Comparison of ENCODE assay signal across 15 cellular contexts in genomic region chr11:14826580-14826979, GRCh38.
DNase-seq lines count a peak whose midpoint lies in the region; ATAC-seq and TF ChIP-seq lines count a peak whose summit lies in the region.
"Had no signal": no experiment of that assay in that cellular context is flagged by ENCODE, and none has a peak within 500 bp of the region (broad histone marks: within the 10 kb centered on the region; RNA-seq: fewer than 3 reads in every experiment).

No MANE protein-coding gene starts in this region.

- H2AFZ ChIP-seq in OCI-LY3 (ENCODE audit: low read depth, low read length): no peak overlapping the region

- TF ChIP-seq CTCF in OCI-LY3 (IDR thresholded peaks at IDR 0.05; ENCODE audit: low read depth, low read length) (no peak), esophagus muscularis mucosa (IDR thresholded peaks at IDR 0.05) (no peak)

- no peaks in the 10 kb centered on the region for H4K20me1 ChIP-seq in OCI-LY3 (ENCODE audit: insufficient read depth, low read length)

- 95% methylated on average over 2 of the region's 2 CpGs for WGBS in esophagus muscularis mucosa

- peak overlapping the region; percentile 42 for H3K27ac Mint-ChIP-seq in activated CD8-positive, alpha-beta memory T cell treated with anti-CD3 and anti-CD28 coated beads, Interleukin-2, amount 10 ng/mL, durations not matched to agents 7 days and 5 days
- H3K27ac Mint-ChIP-seq in CD4-positive, CD25-positive, alpha-beta regulatory T cell: peak overlapping the region in 2 of 3 donors; percentile 37 to 45
- H3K27ac Mint-ChIP-seq in activated T-helper 2 cell treated with anti-CD3 and anti-CD28 coated beads, Interferon-gamma antibody, Interleukin-2, Interleukin-4, amounts not matched to agents 10 μg/mL and 5 μg/mL and 100 μg/mL, durations not matched to agents 14 hours and 24 hours and 36 hours: peak overlapping the region; percentile 58
- H3K27ac Mint-ChIP-seq: HFFc6 had no signal

- peaks cover 0 to 3% of the 10 kb centered on the region in 2 experiments for H3K9me3 ChIP-seq in CD4-positive, CD25-positive, alpha-beta regulatory T cell (ENCODE audit: control insufficient read depth in 2 of 2, low read length in 2 of 2)
- H3K9me3 ChIP-seq in OCI-LY3 (ENCODE audit: insufficient read depth, low read length) (no peaks in the 10 kb centered on the region), esophagus muscularis mucosa (no peaks in the 10 kb centered on the region)
- H3K9me3 ChIP-seq: BE2C had no signal

- no peak overlapping the region for H3K9ac ChIP-seq in OCI-LY3 (ENCODE audit: low read length)

- no peaks in the 10 kb centered on the region for H3K4me1 ChIP-seq in CD4-positive, CD25-positive, alpha-beta regulatory T cell (ENCODE audit: control insufficient read depth, insufficient read depth, low read length, poor library complexity, severe bottlenecking)
- H3K4me1 ChIP-seq in OCI-LY3 (ENCODE audit: low read length): peaks cover 15% of the 10 kb centered on the region
- no peaks in the 10 kb centered on the region for H3K4me1 ChIP-seq in esophagus muscularis mucosa
- H3K4me1 ChIP-seq: BE2C had no signal

- no peak for TF ChIP-seq POLR2A in esophagus muscularis mucosa (IDR thresholded peaks at IDR 0.05; ENCODE audit: low read depth)

- no peaks in the 10 kb centered on the region for H3K27me3 ChIP-seq in CD4-positive, CD25-positive, alpha-beta regulatory T cell (ENCODE audit: control insufficient read depth, insufficient read depth, low read length)
- H3K27me3 ChIP-seq in OCI-LY3 (ENCODE audit: low read depth, low read length) (no peaks in the 10 kb centered on the region), esophagus muscularis mucosa (no peaks in the 10 kb centered on the region)
- H3K27me3 ChIP-seq: BE2C had no signal

- peaks cover 22% of the 10 kb centered on the region for H3K9me3 Mint-ChIP-seq in activated CD8-positive, alpha-beta memory T cell treated with anti-CD3 and anti-CD28 coated beads, Interleukin-2, amount 10 ng/mL, durations not matched to agents 7 days and 5 days (ENCODE audit: low read depth)
- peaks cover 0 to 32% (median 8%) of the 10 kb centered on the region in 7 donors for H3K9me3 Mint-ChIP-seq in CD4-positive, CD25-positive, alpha-beta regulatory T cell
- H3K9me3 Mint-ChIP-seq in activated T-helper 2 cell treated with anti-CD3 and anti-CD28 coated beads, Interferon-gamma antibody, Interleukin-2, Interleukin-4, amounts not matched to agents 10 μg/mL and 5 μg/mL and 100 μg/mL, durations not matched to agents 14 hours and 24 hours and 36 hours: peaks cover 64% of the 10 kb centered on the region

- H3K4me3 ChIP-seq in CD4-positive, CD25-positive, alpha-beta regulatory T cell (ENCODE audit: low read depth, low read length): no peak overlapping the region
- H3K4me3 ChIP-seq in OCI-LY3 (ENCODE audit: low read length): no peak overlapping the region; the same call in 1 of the 2 replicates
- no peak overlapping the region for H3K4me3 ChIP-seq in esophagus muscularis mucosa

- peaks cover 75% of the 10 kb centered on the region for H3K36me3 Mint-ChIP-seq in activated CD8-positive, alpha-beta memory T cell treated with anti-CD3 and anti-CD28 coated beads, Interleukin-2, amount 10 ng/mL, durations not matched to agents 7 days and 5 days
- H3K36me3 Mint-ChIP-seq in CD4-positive, CD25-positive, alpha-beta regulatory T cell: peaks cover 53% of the 10 kb centered on the region
- peaks cover 81% of the 10 kb centered on the region for H3K36me3 Mint-ChIP-seq in activated T-helper 2 cell treated with anti-CD3 and anti-CD28 coated beads, Interferon-gamma antibody, Interleukin-2, Interleukin-4, amounts not matched to agents 10 μg/mL and 5 μg/mL and 100 μg/mL, durations not matched to agents 14 hours and 24 hours and 36 hours (ENCODE audit: low read depth)

- no peak overlapping the region for H3K27ac ChIP-seq in CD4-positive, CD25-positive, alpha-beta regulatory T cell (ENCODE audit: insufficient read depth, low read length, poor library complexity, severe bottlenecking)
- H3K27ac ChIP-seq in OCI-LY3 (ENCODE audit: low read length) (no peak overlapping the region), esophagus muscularis mucosa (replicated peaks in 1 of 4) (no peak overlapping the region)
- H3K27ac ChIP-seq: C4-2B had no signal

- no peak for DNase-seq in activated CD8-positive, alpha-beta memory T cell treated with anti-CD3 and anti-CD28 coated beads, Interleukin-2, amount 10 ng/mL, durations not matched to agents 7 days and 5 days
- DNase-seq in activated CD8-positive, alpha-beta memory T cell treated with anti-CD3 and anti-CD28 coated beads for 24 hours: no peak
- no peak for DNase-seq in CD4-positive, CD25-positive, alpha-beta regulatory T cell
- DNase-seq in activated T-helper 2 cell treated with anti-CD3 and anti-CD28 coated beads, Interferon-gamma antibody, Interleukin-2, Interleukin-4, amounts not matched to agents 10 μg/mL and 5 μg/mL and 100 μg/mL, durations not matched to agents 14 hours and 24 hours and 36 hours (ENCODE audit: low spot score): no peak
- DNase-seq in iPS-NIHi7 (ENCODE audit: extremely low spot score) (no peak), esophagus muscularis mucosa (ENCODE audit: extremely low spot score) (no peak)
- DNase-seq: BE2C, DMS53, GF-D8, HCEC 1CT, HFFc6 had no signal

- intact Hi-C loops in activated T-helper 2 cell treated with anti-CD3 and anti-CD28 coated beads, Interferon-gamma antibody, Interleukin-2, Interleukin-4, amounts not matched to agents 10 μg/mL and 5 μg/mL and 100 μg/mL, durations not matched to agents 14 hours and 24 hours and 36 hours (cut with micrococcal nuclease): no loop called here
- intact Hi-C loops in esophagus muscularis mucosa (cut with DNase I): no loop called here

- H3K4me1 Mint-ChIP-seq in activated CD8-positive, alpha-beta memory T cell treated with anti-CD3 and anti-CD28 coated beads, Interleukin-2, amount 10 ng/mL, durations not matched to agents 7 days and 5 days: peaks cover 23% of the 10 kb centered on the region
- H3K4me1 Mint-ChIP-seq in CD4-positive, CD25-positive, alpha-beta regulatory T cell: peaks cover 0 to 8% (median 4%) of the 10 kb centered on the region in 4 donors
- peaks cover 13% of the 10 kb centered on the region for H3K4me1 Mint-ChIP-seq in activated T-helper 2 cell treated with anti-CD3 and anti-CD28 coated beads, Interferon-gamma antibody, Interleukin-2, Interleukin-4, amounts not matched to agents 10 μg/mL and 5 μg/mL and 100 μg/mL, durations not matched to agents 14 hours and 24 hours and 36 hours (ENCODE audit: low read depth)

- H3K27me3 Mint-ChIP-seq in activated CD8-positive, alpha-beta memory T cell treated with anti-CD3 and anti-CD28 coated beads, Interleukin-2, amount 10 ng/mL, durations not matched to agents 7 days and 5 days: no peaks in the 10 kb centered on the region
- H3K27me3 Mint-ChIP-seq in CD4-positive, CD25-positive, alpha-beta regulatory T cell: no peaks in the 10 kb centered on the region
- H3K27me3 Mint-ChIP-seq in activated T-helper 2 cell treated with anti-CD3 and anti-CD28 coated beads, Interferon-gamma antibody, Interleukin-2, Interleukin-4, amounts not matched to agents 10 μg/mL and 5 μg/mL and 100 μg/mL, durations not matched to agents 14 hours and 24 hours and 36 hours (ENCODE audit: low read depth): no peaks in the 10 kb centered on the region

- no peak overlapping the region for H3K4me3 Mint-ChIP-seq in activated CD8-positive, alpha-beta memory T cell treated with anti-CD3 and anti-CD28 coated beads, Interleukin-2, amount 10 ng/mL, durations not matched to agents 7 days and 5 days
- H3K4me3 Mint-ChIP-seq in CD4-positive, CD25-positive, alpha-beta regulatory T cell: no peak overlapping the region
- H3K4me3 Mint-ChIP-seq in activated T-helper 2 cell treated with anti-CD3 and anti-CD28 coated beads, Interferon-gamma antibody, Interleukin-2, Interleukin-4, amounts not matched to agents 10 μg/mL and 5 μg/mL and 100 μg/mL, durations not matched to agents 14 hours and 24 hours and 36 hours (ENCODE audit: low read depth): no peak overlapping the region
- H3K4me3 Mint-ChIP-seq: HFFc6 had no signal

- CTCF ChIA-PET in activated CD8-positive, alpha-beta memory T cell treated with anti-CD3 and anti-CD28 coated beads, Interleukin-2, amount 10 ng/mL, durations not matched to agents 7 days and 5 days (lab: Charles Lee): no interaction called here

- H3K79me2 ChIP-seq in OCI-LY3 (ENCODE audit: low read length): no peaks in the 10 kb centered on the region

- peak; percentile 53 for ATAC-seq in activated CD8-positive, alpha-beta memory T cell treated with anti-CD3 and anti-CD28 coated beads, Interleukin-2, amount 10 ng/mL, durations not matched to agents 7 days and 5 days
- ATAC-seq in CD4-positive, CD25-positive, alpha-beta regulatory T cell (ENCODE audit: low read depth in 2 of 2): no peak
- ATAC-seq in GM19023 (IDR thresholded peaks at IDR 0.05; ENCODE audit: unreplicated experiment): no peak
- ATAC-seq: HepG2 had no signal

- TF ChIP-seq EP300 in esophagus muscularis mucosa (IDR thresholded peaks at IDR 0.05): no peak

- H3K36me3 ChIP-seq in CD4-positive, CD25-positive, alpha-beta regulatory T cell (ENCODE audit: control insufficient read depth, insufficient read depth, low read length): peaks cover 28% of the 10 kb centered on the region
- no peaks in the 10 kb centered on the region for H3K36me3 ChIP-seq in OCI-LY3 (replicated peaks; ENCODE audit: low read depth, low read length)
- H3K36me3 ChIP-seq in esophagus muscularis mucosa: peaks cover 0 to 11% (median 2%) of the 10 kb centered on the region in 4 donors
- H3K36me3 ChIP-seq: BE2C had no signal

- H3K4me2 ChIP-seq in OCI-LY3 (ENCODE audit: low read length): peak overlapping the region; percentile 27; the same call in 1 of the 2 replicates
